ENCODE assay signal across 11 cellular contexts in genomic region chr11:95359756-95360155, GRCh38.
"Had no signal": no experiment of that assay in that cellular context is flagged by ENCODE, and none has a peak within 500 bp of the region (broad histone marks: within the 10 kb centered on the region; RNA-seq: fewer than 3 reads in every experiment).

No MANE protein-coding gene starts in this region.

- H3K9me3 ChIP-seq: esophagus muscularis mucosa, left lung, pancreas, stomach, thyroid gland had no signal

- H3K4me3 Mint-ChIP-seq: activated CD4-positive, alpha-beta memory T cell treated with anti-CD3 and anti-CD28 coated beads, Interleukin-2, amount 10 ng/mL, durations not matched to agents 7 days and 5 days; T-helper 2 cell treated with Interferon-gamma antibody and Interleukin-4, amounts not matched to agents 5 μg/mL and 100 μg/mL, for 36 hours had no signal

- H3K9me3 Mint-ChIP-seq: activated CD4-positive, alpha-beta memory T cell treated with anti-CD3 and anti-CD28 coated beads, Interleukin-2, amount 10 ng/mL, durations not matched to agents 7 days and 5 days; T-helper 2 cell treated with Interferon-gamma antibody and Interleukin-4, amounts not matched to agents 5 μg/mL and 100 μg/mL, for 36 hours had no signal

- H3K4me1 ChIP-seq: thyroid gland had no signal

- DNase-seq: activated CD4-positive, alpha-beta memory T cell treated with anti-CD3 and anti-CD28 coated beads, Interleukin-2, amount 10 ng/mL, durations not matched to agents 7 days and 5 days; dorsolateral prefrontal cortex; head of caudate nucleus; islet precursor cell; left lung; stomach had no signal

- H3K4me3 ChIP-seq: dorsolateral prefrontal cortex, esophagus muscularis mucosa, left lung, pancreas, skin epidermis, stomach, thyroid gland had no signal

- H3K27ac ChIP-seq: dorsolateral prefrontal cortex, left lung, pancreas, stomach, thyroid gland had no signal

- ATAC-seq: left lung had no signal

- H3K27ac Mint-ChIP-seq: activated CD4-positive, alpha-beta memory T cell treated with anti-CD3 and anti-CD28 coated beads, Interleukin-2, amount 10 ng/mL, durations not matched to agents 7 days and 5 days; T-helper 2 cell treated with Interferon-gamma antibody and Interleukin-4, amounts not matched to agents 5 μg/mL and 100 μg/mL, for 36 hours had no signal

- H3K27me3 ChIP-seq: dorsolateral prefrontal cortex, esophagus muscularis mucosa, left lung, pancreas, stomach, thyroid gland had no signal

- H3K36me3 ChIP-seq: esophagus muscularis mucosa, left lung, pancreas, stomach, thyroid gland had no signal

- H3K4me1 Mint-ChIP-seq: activated CD4-positive, alpha-beta memory T cell treated with anti-CD3 and anti-CD28 coated beads, Interleukin-2, amount 10 ng/mL, durations not matched to agents 7 days and 5 days had no signal
